In the genomic region with DNA sequence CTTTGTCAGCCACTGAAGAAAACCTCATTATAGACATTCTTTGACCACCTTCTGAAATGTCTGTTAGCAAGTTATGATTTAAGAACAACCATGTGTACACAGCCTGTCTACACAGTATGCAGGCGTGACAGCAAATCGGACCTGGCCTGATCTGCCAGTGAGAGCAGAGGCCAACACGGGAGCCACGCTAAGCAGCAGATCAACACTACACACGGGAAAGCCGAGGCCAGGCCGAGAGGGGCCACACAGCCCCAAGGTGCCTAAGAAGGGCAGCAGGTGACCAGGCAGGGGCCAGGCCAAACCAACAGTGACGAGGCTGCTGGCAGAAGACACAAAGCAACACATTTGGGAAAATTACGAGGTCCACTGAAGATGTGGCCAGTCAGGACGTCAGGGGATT, we compare ENCODE assay signal across 23 cellular contexts. TPM values are rescaled to one million over a fixed set of nuclear protein-coding genes. Genes with fewer than 3 reads are reported as not detected.
DNase-seq lines count a peak whose midpoint lies in the region; ATAC-seq, FAIRE-seq and TF ChIP-seq lines count a peak whose summit lies in the region.
"Had no signal": no experiment of that assay in that cellular context is flagged by ENCODE, and none has a peak within 500 bp of the region (broad histone marks: within the 10 kb centered on the region; RNA-seq: fewer than 3 reads in every experiment).

No MANE protein-coding gene starts in this region.

- no peak overlapping the region for H3K4me3 ChIP-seq in trophoblast cell (ENCODE audit: low read depth, low read length)
- H3K4me3 ChIP-seq in spleen, result no peak overlapping the region
- H3K4me3 ChIP-seq: SJCRH30, skin epidermis, suprapubic skin had no signal

- H3K4me1 Mint-ChIP-seq in natural killer cell treated with Interleukin-12 subunit alpha and Interleukin-12 subunit beta and Interleukin-15 and Interleukin-18, amount 100 ng/mL, for 72 hours (ENCODE audit: low read depth in 2 of 2), result no peaks in the 10 kb centered on the region
- H3K4me1 Mint-ChIP-seq in natural killer cell, result no peaks in the 10 kb centered on the region
- H3K4me1 Mint-ChIP-seq in central memory CD8-positive, alpha-beta T cell, result no peaks in the 10 kb centered on the region
- H3K4me1 Mint-ChIP-seq: activated naive CD8-positive, alpha-beta T cell treated with anti-CD3 and anti-CD28 coated beads, Interleukin-2, amount 10 ng/mL, durations not matched to agents 7 days and 5 days had no signal

- H2BK5ac ChIP-seq in trophoblast cell (ENCODE audit: low read depth, low read length, poor library complexity), result peak overlapping the region; percentile 66

- H3K14ac ChIP-seq in trophoblast cell (ENCODE audit: low read length), result peak overlapping the region; percentile 63

- H2BK12ac ChIP-seq in trophoblast cell (ENCODE audit: low read length), result peak overlapping the region; percentile 87

- H3K4me3 Mint-ChIP-seq in natural killer cell treated with Interleukin-12 subunit alpha and Interleukin-12 subunit beta and Interleukin-15 and Interleukin-18, amount 100 ng/mL, for 72 hours, result no peak overlapping the region
- H3K4me3 Mint-ChIP-seq in natural killer cell, result no peak overlapping the region
- H3K4me3 Mint-ChIP-seq in central memory CD8-positive, alpha-beta T cell, result no peak overlapping the region
- H3K4me3 Mint-ChIP-seq: activated naive CD8-positive, alpha-beta T cell treated with anti-CD3 and anti-CD28 coated beads, Interleukin-2, amount 10 ng/mL, durations not matched to agents 7 days and 5 days; CD4-positive, alpha-beta memory T cell had no signal

- H3K9ac ChIP-seq in trophoblast cell (ENCODE audit: low read length), result no peak overlapping the region
- H3K9ac ChIP-seq: parathyroid adenoma had no signal

- peaks cover 25 to 36% of the 10 kb centered on the region in 2 experiments for H3K4me1 ChIP-seq in trophoblast cell (ENCODE audit: control insufficient read depth in 1 of 2, insufficient read depth in 2 of 2, low read length in 2 of 2)
- peaks cover 8 to 44% (median 25%) of the 10 kb centered on the region in 6 donors for H3K4me1 ChIP-seq in spleen

- DNase-seq in natural killer cell treated with Interleukin-12 subunit alpha and Interleukin-12 subunit beta and Interleukin-15 and Interleukin-18, amount 100 ng/mL, for 72 hours (ENCODE audit: low spot score), result peak; percentile 18
- DNase-seq in natural killer cell (no peak), trophoblast cell (no peak), spleen (no peak), D721Med (ENCODE audit: insufficient read length, low spot score) (no peak), GM12891 (ENCODE audit: insufficient read length, low spot score) (no peak), NOMO-1 (lab: John Stamatoyannopoulos, UW; ENCODE audit: unreplicated experiment in 2 of 2) (no peak)
- DNase-seq in central memory CD8-positive, alpha-beta T cell (ENCODE audit: low spot score in 2 of 2), result no peak
- DNase-seq: activated naive CD8-positive, alpha-beta T cell treated with anti-CD3 and anti-CD28 coated beads, Interleukin-2, amount 10 ng/mL, durations not matched to agents 7 days and 5 days; CD4-positive, alpha-beta memory T cell; DND-41; MV-4-11; NCI-H2029; NCI-H510A treated with DMSO at 0.1 percent for 48 hours; SJCRH30; stimulated activated CD8-positive, alpha-beta memory T cell treated with anti-CD3 and anti-CD28 coated beads, Interleukin-4, amount 100 ng/mL, for 48 hours had no signal

- no peaks in the 10 kb centered on the region for H3K27me3 Mint-ChIP-seq in natural killer cell treated with Interleukin-12 subunit alpha and Interleukin-12 subunit beta and Interleukin-15 and Interleukin-18, amount 100 ng/mL, for 72 hours
- H3K27me3 Mint-ChIP-seq in natural killer cell (ENCODE audit: low read depth in 2 of 2), result no peaks in the 10 kb centered on the region
- no peaks in the 10 kb centered on the region for H3K27me3 Mint-ChIP-seq in central memory CD8-positive, alpha-beta T cell
- H3K27me3 Mint-ChIP-seq: activated naive CD8-positive, alpha-beta T cell treated with anti-CD3 and anti-CD28 coated beads, Interleukin-2, amount 10 ng/mL, durations not matched to agents 7 days and 5 days; CD4-positive, alpha-beta memory T cell had no signal

- no peak for TF ChIP-seq CTCF in natural killer cell (IDR thresholded peaks at IDR 0.05)
- no peak for TF ChIP-seq CTCF in spleen (IDR thresholded peaks at IDR 0.05 in 8 of 11, conservative IDR thresholded peaks at IDR 0.05 in 3 of 11)
- no peak for TF ChIP-seq CTCF in D721Med (IDR thresholded peaks at IDR 0.05; ENCODE audit: insufficient read depth, missing control alignments)

- no peaks in the 10 kb centered on the region for H3K27me3 ChIP-seq in trophoblast cell (ENCODE audit: insufficient read depth, low read length)
- no peaks in the 10 kb centered on the region for H3K27me3 ChIP-seq in spleen (replicated peaks in 1 of 7)
- H3K27me3 ChIP-seq: SJCRH30, suprapubic skin had no signal

- H3K23ac ChIP-seq in trophoblast cell (ENCODE audit: low read length), result no peak overlapping the region

- peak overlapping the region; percentile 67 for H4K91ac ChIP-seq in trophoblast cell (ENCODE audit: low read depth, low read length)

- peaks cover 4% of the 10 kb centered on the region for H3K9me3 ChIP-seq in trophoblast cell (ENCODE audit: insufficient read depth, low read depth, low read length)
- H3K9me3 ChIP-seq in spleen, result no peaks in the 10 kb centered on the region
- H3K9me3 ChIP-seq: SJCRH30, suprapubic skin had no signal

- peak overlapping the region; percentile 72 for H2BK120ac ChIP-seq in trophoblast cell (ENCODE audit: insufficient read depth, low read length, poor library complexity)

- H4K12ac ChIP-seq in trophoblast cell (ENCODE audit: low read depth, low read length), result no peak overlapping the region

- H3K27ac Mint-ChIP-seq in natural killer cell treated with Interleukin-12 subunit alpha and Interleukin-12 subunit beta and Interleukin-15 and Interleukin-18, amount 100 ng/mL, for 72 hours, result no peak overlapping the region
- H3K27ac Mint-ChIP-seq in natural killer cell, result no peak overlapping the region
- H3K27ac Mint-ChIP-seq in central memory CD8-positive, alpha-beta T cell (ENCODE audit: low read depth), result peak overlapping the region; percentile 46
- H3K27ac Mint-ChIP-seq: activated naive CD8-positive, alpha-beta T cell treated with anti-CD3 and anti-CD28 coated beads, Interleukin-2, amount 10 ng/mL, durations not matched to agents 7 days and 5 days had no signal

- H3K4me2 ChIP-seq in trophoblast cell (ENCODE audit: low read length), result no peak overlapping the region

- H3K79me1 ChIP-seq in trophoblast cell (ENCODE audit: low read length), result peaks cover 27% of the 10 kb centered on the region

- intact Hi-C loops in natural killer cell (cut with micrococcal nuclease), result no loop called here
- intact Hi-C loops in spleen (cut with DNase I; ENCODE audit: low total_unique reads), result no loop called here

- peaks cover 5% of the 10 kb centered on the region for H3K36me3 Mint-ChIP-seq in natural killer cell treated with Interleukin-12 subunit alpha and Interleukin-12 subunit beta and Interleukin-15 and Interleukin-18, amount 100 ng/mL, for 72 hours
- H3K36me3 Mint-ChIP-seq in natural killer cell, result no peaks in the 10 kb centered on the region
- peaks cover 43% of the 10 kb centered on the region for H3K36me3 Mint-ChIP-seq in central memory CD8-positive, alpha-beta T cell (ENCODE audit: insufficient read depth)

- H3K4ac ChIP-seq in trophoblast cell (ENCODE audit: low read depth, low read length), result peak overlapping the region; percentile 13

- no peak for ATAC-seq in natural killer cell treated with Interleukin-12 subunit alpha and Interleukin-12 subunit beta and Interleukin-15 and Interleukin-18, amount 100 ng/mL, for 72 hours
- ATAC-seq in natural killer cell, result no peak
- ATAC-seq in central memory CD8-positive, alpha-beta T cell (replicated peaks; ENCODE audit: extremely low read depth, poor library complexity, severe bottlenecking), result no peak

- TF ChIP-seq POLR2A in spleen (IDR thresholded peaks at IDR 0.05) (no peak), GM12891 (IDR thresholded peaks at IDR 0.05; ENCODE audit: low read depth, low read length) (no peak)

- H2AK5ac ChIP-seq in trophoblast cell (ENCODE audit: low read length), result peak overlapping the region; percentile 38

- peak overlapping the region; percentile 68 for H4K8ac ChIP-seq in trophoblast cell (ENCODE audit: low read depth, low read length)

- no peak for FAIRE-seq in D721Med (lab: Jason Lieb, UNC)
- no peak for FAIRE-seq in GM12891 (lab: Jason Lieb, UNC)
- FAIRE-seq: GM18507, H54 had no signal

- H3K9me3 Mint-ChIP-seq in natural killer cell treated with Interleukin-12 subunit alpha and Interleukin-12 subunit beta and Interleukin-15 and Interleukin-18, amount 100 ng/mL, for 72 hours, result no peaks in the 10 kb centered on the region
- H3K9me3 Mint-ChIP-seq in natural killer cell, result no peaks in the 10 kb centered on the region
- H3K9me3 Mint-ChIP-seq in central memory CD8-positive, alpha-beta T cell, result no peaks in the 10 kb centered on the region
- H3K9me3 Mint-ChIP-seq: activated naive CD8-positive, alpha-beta T cell treated with anti-CD3 and anti-CD28 coated beads, Interleukin-2, amount 10 ng/mL, durations not matched to agents 7 days and 5 days; CD4-positive, alpha-beta memory T cell had no signal

- H3K36me3 ChIP-seq in trophoblast cell (ENCODE audit: control insufficient read depth in 1 of 2, insufficient read depth in 2 of 2, low read length in 2 of 2), result peaks cover 68 to 77% of the 10 kb centered on the region in 2 experiments
- H3K36me3 ChIP-seq in spleen, result peaks cover 3 to 100% (median 89%) of the 10 kb centered on the region in 6 donors

- H2AFZ ChIP-seq in trophoblast cell (ENCODE audit: insufficient read depth, low read length, poor library complexity), result no peak overlapping the region
- H2AFZ ChIP-seq: parathyroid adenoma had no signal

- peak overlapping the region; percentile 77 for H3K18ac ChIP-seq in trophoblast cell (ENCODE audit: low read length)

- no CpG with 5 or more reads among the region's 10 CpGs for WGBS in trophoblast cell (ENCODE audit: extremely low coverage, insufficient coverage, insufficient read length)
- 89 to 95% (median 92%) methylated on average over 10 of the region's 10 CpGs for WGBS in spleen, 5 donors

- H3K27ac ChIP-seq in trophoblast cell (ENCODE audit: low read depth, low read length) (peak overlapping the region; percentile 44), spleen (peak overlapping the region in 3 of 8 donors; percentile 29 to 82 (median 57))
- H3K27ac ChIP-seq: HL-60, parathyroid adenoma, SJCRH30, suprapubic skin had no signal

- H3K79me2 ChIP-seq in trophoblast cell (ENCODE audit: control insufficient read depth, insufficient read depth, low read length, poor library complexity), result peaks cover 2% of the 10 kb centered on the region

RNA-seq across cellular contexts. Expression of gene FAAP100, which starts 16.3 kb away (rescaled TPM):
- total RNA-seq in natural killer cell treated with Interleukin-12 subunit alpha and Interleukin-12 subunit beta and Interleukin-15 and Interleukin-18, amount 100 ng/mL, for 72 hours, result 10 to 100 TPM; 35.5 to 76.6 TPM
- total RNA-seq in natural killer cell (10 to 100 TPM; 31.8 to 34.5 (median 33.1) TPM), spleen (10 to 100 TPM; 36.8 to 59.2 (median 50.2) TPM)
- 11.4 and 11.6 TPM in 2 replicates for polyA plus RNA-seq in trophoblast cell (2013)
- 10 to 100 TPM; 32.2 to 77.2 (median 52.0) TPM for polyA plus RNA-seq in spleen
- 12.7 TPM for polyA plus RNA-seq in GM12891 (2012; ENCODE audit: low read depth, missing spikeins)

RNA-seq across cellular contexts. Expression of gene FSCN2, which starts 40.2 kb away (rescaled TPM):
- total RNA-seq in natural killer cell treated with Interleukin-12 subunit alpha and Interleukin-12 subunit beta and Interleukin-15 and Interleukin-18, amount 100 ng/mL, for 72 hours, result under 1 TPM; 0.21 to 0.64 TPM
- total RNA-seq in natural killer cell, result 1 to 10 TPM in 2 of 3 donors, under 1 TPM in 1; 0.26 to 2.6 (median 1.0) TPM
- 0.42 and 0.76 TPM in 2 replicates for polyA plus RNA-seq in trophoblast cell (2013)
- 1 to 10 TPM; 1.2 to 4.0 (median 2.8) TPM for total RNA-seq in spleen
- 1 to 10 TPM in 1 of 3 donors, under 1 TPM in 2; 0.41 to 2.6 (median 0.76) TPM for polyA plus RNA-seq in spleen
- polyA plus RNA-seq in GM12891 (2012; ENCODE audit: low read depth, missing spikeins), result 1.5 TPM
- polyA plus RNA-seq: liver had no signal

RNA-seq across cellular contexts. Expression of gene ACTG1, which starts 55.8 kb away (rescaled TPM):
- total RNA-seq in natural killer cell treated with Interleukin-12 subunit alpha and Interleukin-12 subunit beta and Interleukin-15 and Interleukin-18, amount 100 ng/mL, for 72 hours, result 1,000 to 10,000 TPM; 4,962 to 5,145 TPM
- total RNA-seq in natural killer cell (1,000 to 10,000 TPM; 1,401 to 1,901 (median 1,735) TPM), spleen (1,000 to 10,000 TPM; 1,726 to 6,270 (median 2,803) TPM)
- polyA plus RNA-seq in trophoblast cell (2013), result 7,950 and 8,000 TPM in 2 replicates
- 1,000 to 10,000 TPM; 1,119 to 1,902 (median 1,793) TPM for polyA plus RNA-seq in spleen
- polyA plus RNA-seq in GM12891 (2012; ENCODE audit: low read depth, missing spikeins), result 3,652 TPM
